In genomic region chr13:30744056-30744684, GRCh38 we compare ENCODE assay signal across 8 cellular contexts. TPM values are rescaled to one million over a fixed set of nuclear protein-coding genes. Genes with fewer than 3 reads are reported as not detected.
DNase-seq lines count a peak whose midpoint lies in the region; ATAC-seq, FAIRE-seq and TF ChIP-seq lines count a peak whose summit lies in the region.

No MANE protein-coding gene starts in this region.

- no peak for TF ChIP-seq CTCF in MCF 10A (IDR thresholded peaks at IDR 0.05; ENCODE audit: unreplicated experiment)
- TF ChIP-seq CTCF in osteoblast (IDR thresholded peaks at IDR 0.05; ENCODE audit: extremely low read depth, low read depth, low read length), result no peak

- ATAC-seq in GM19397 (IDR thresholded peaks at IDR 0.05; ENCODE audit: unreplicated experiment), result peak; percentile 96
- ATAC-seq in HG03460 (IDR thresholded peaks at IDR 0.05; ENCODE audit: unreplicated experiment), result peak; percentile 93

- CTCF ChIA-PET in MCF 10A (lab: Yijun Ruan, JAX), result interaction anchor here (0.5 to 1.1 kb wide), 3 partner anchors 9 to 296 kb away, joined by 3 to 5 read pairs (median 3); no protein-coding TSS in a partner anchor

- H3K27ac ChIP-seq in ACC112 (ENCODE audit: low read depth, low read length), result peak overlapping the region; percentile 72
- peak overlapping the region; percentile 76 for H3K27ac ChIP-seq in osteoblast (ENCODE audit: low read depth, low read length)

- no peaks in the 10 kb centered on the region for H3K9me3 Mint-ChIP-seq in MCF 10A (ENCODE audit: unreplicated experiment)

- intact Hi-C loops in MCF 10A (cut with micrococcal nuclease), result loop anchor here (5.0 kb wide), 4 partner anchors 48 to 127 kb away; partner anchors contain the start of gene USPL1

- H3K4me1 Mint-ChIP-seq in MCF 10A (ENCODE audit: insufficient read depth, unreplicated experiment), result peaks cover 39% of the 10 kb centered on the region

- H3K4me1 ChIP-seq in ACC112 (ENCODE audit: control insufficient read depth, insufficient read depth, low read length, unreplicated experiment) (peaks cover 42% of the 10 kb centered on the region), osteoblast (ENCODE audit: insufficient read depth, low read length) (peaks cover 40% of the 10 kb centered on the region)

- H3K4me3 Mint-ChIP-seq in MCF 10A (ENCODE audit: unreplicated experiment), result peak overlapping the region; percentile 35

- peak; percentile 61 for DNase-seq in UCSD-AML1 (lab: John Stamatoyannopoulos, UW; ENCODE audit: unreplicated experiment)
- peak; percentile 42 for DNase-seq in MCF 10A (ENCODE audit: unreplicated experiment)
- DNase-seq in osteoblast (ENCODE audit: insufficient read length, low spot score, missing footprints), result no peak
- peak; percentile 66 for DNase-seq in urothelium cell line (ENCODE audit: low spot score)
- no peak for DNase-seq in NCI-H1092 (lab: John Stamatoyannopoulos, UW)

- no TSS peak for BruUV-seq in MCF 10A (replicated peaks; lab: Mats Ljungman, UMichigan)

- H3K4me3 ChIP-seq in ACC112 (ENCODE audit: low read depth, low read length), result no peak overlapping the region
- H3K4me3 ChIP-seq in osteoblast (ENCODE audit: insufficient read depth, low read length), result peak overlapping the region; percentile 36

- POLR2A ChIA-PET in MCF 10A (lab: Yijun Ruan, JAX), result interaction anchor here (0.6 to 1.7 kb wide), 8 partner anchors 25 to 437 kb away, joined by 3 to 16 read pairs (median 4); partner anchors contain the start of genes KATNAL1 and USPL1

- peak overlapping the region; percentile 73 for H3K27ac Mint-ChIP-seq in MCF 10A (ENCODE audit: low read depth, unreplicated experiment)

- no peaks in the 10 kb centered on the region for H3K9me3 ChIP-seq in osteoblast (ENCODE audit: low read depth, low read length)

- peak overlapping the region; percentile 79 for H3K4me2 ChIP-seq in osteoblast (ENCODE audit: insufficient read depth, low read length)

- H3K27me3 ChIP-seq in ACC112 (ENCODE audit: insufficient read depth, low read length) (no peaks in the 10 kb centered on the region), osteoblast (ENCODE audit: insufficient read depth, low read length) (no peaks in the 10 kb centered on the region)

- H3K36me3 Mint-ChIP-seq in MCF 10A (ENCODE audit: insufficient read depth, unreplicated experiment), result no peaks in the 10 kb centered on the region

- no peak for FAIRE-seq in urothelium cell line (lab: Jason Lieb, UNC)

- no peak overlapping the region for H2AFZ ChIP-seq in ACC112 (ENCODE audit: low read length, unreplicated experiment)
- peak overlapping the region; percentile 16 for H2AFZ ChIP-seq in osteoblast (ENCODE audit: low read length)

- H3K36me3 ChIP-seq in ACC112 (ENCODE audit: insufficient read depth, low read length) (no peaks in the 10 kb centered on the region), osteoblast (ENCODE audit: insufficient read depth, low read length) (no peaks in the 10 kb centered on the region)

- no peaks in the 10 kb centered on the region for H3K79me2 ChIP-seq in ACC112 (ENCODE audit: control insufficient read depth, insufficient read depth, low read length, unreplicated experiment)
- H3K79me2 ChIP-seq in osteoblast (ENCODE audit: insufficient read depth, low read length), result no peaks in the 10 kb centered on the region

- H3K27me3 Mint-ChIP-seq in MCF 10A (ENCODE audit: insufficient read depth, unreplicated experiment), result no peaks in the 10 kb centered on the region

- H4K20me1 ChIP-seq in osteoblast (ENCODE audit: insufficient read depth, low read length), result no peaks in the 10 kb centered on the region

RNA-seq across cellular contexts. Expression of gene ALOX5AP, which starts 8.8 kb away (rescaled TPM):
- total RNA-seq in MCF 10A (2022), result 0.83 and 1.5 TPM in 2 replicates
- 0.29 TPM in 1 of 2 replicates, not detected in the other for total RNA-seq in osteoblast

Comparison
In these comparisons a context has a peak if more than half of its experiments do, and no peak if none do; other contexts are left out.
1. DNase-seq: peak in UCSD-AML1 (single experiment), MCF 10A (single experiment) and urothelium cell line (single experiment); none in osteoblast (single experiment) and NCI-H1092 (single experiment).